1 cellular context compared by ENCODE assay signal in the genomic region with DNA sequence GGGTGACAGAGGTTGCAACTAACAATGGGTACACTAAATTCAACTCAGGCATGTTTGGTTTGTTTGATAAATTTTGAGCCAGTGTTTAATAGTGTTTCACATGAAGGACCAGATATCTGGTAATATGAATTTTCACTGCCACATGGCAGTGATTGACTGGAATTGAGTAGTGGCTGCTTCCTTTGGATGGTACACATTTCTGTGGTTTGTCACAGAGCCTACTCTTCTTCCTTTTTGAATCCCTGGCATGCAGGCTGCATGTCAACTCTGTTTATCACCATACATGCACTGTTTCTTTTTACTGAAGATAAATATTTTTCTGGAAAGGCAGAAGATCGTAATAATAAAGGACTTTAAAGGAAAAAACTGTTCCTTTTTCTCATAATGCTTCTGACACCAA.
TF ChIP-seq lines count a peak whose summit lies in the region.

No MANE protein-coding gene starts in this region.

TF ChIP-seq in SK-N-SH, 30 proteins besides CTCF, POLR2A, EP300 and RAD21 (continued from another document):
- TF ChIP-seq, protein P1, sequence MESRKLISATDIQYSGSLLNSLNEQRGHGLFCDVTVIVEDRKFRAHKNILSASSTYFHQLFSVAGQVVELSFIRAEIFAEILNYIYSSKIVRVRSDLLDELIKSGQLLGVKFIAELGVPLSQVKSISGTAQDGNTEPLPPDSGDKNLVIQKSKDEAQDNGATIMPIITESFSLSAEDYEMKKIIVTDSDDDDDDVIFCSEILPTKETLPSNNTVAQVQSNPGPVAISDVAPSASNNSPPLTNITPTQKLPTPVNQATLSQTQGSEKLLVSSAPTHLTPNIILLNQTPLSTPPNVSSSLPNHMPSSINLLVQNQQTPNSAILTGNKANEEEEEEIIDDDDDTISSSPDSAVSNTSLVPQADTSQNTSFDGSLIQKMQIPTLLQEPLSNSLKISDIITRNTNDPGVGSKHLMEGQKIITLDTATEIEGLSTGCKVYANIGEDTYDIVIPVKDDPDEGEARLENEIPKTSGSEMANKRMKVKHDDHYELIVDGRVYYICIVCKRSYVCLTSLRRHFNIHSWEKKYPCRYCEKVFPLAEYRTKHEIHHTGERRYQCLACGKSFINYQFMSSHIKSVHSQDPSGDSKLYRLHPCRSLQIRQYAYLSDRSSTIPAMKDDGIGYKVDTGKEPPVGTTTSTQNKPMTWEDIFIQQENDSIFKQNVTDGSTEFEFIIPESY (IDR thresholded peaks at IDR 0.05; ENCODE audit: borderline replicate concordance, low read depth) = no peak
- TF ChIP-seq SMC3 (IDR thresholded peaks at IDR 0.05; ENCODE audit: low read depth, low read length) = no peak
